ENCODE assay signal across 25 cellular contexts in the genomic region with DNA sequence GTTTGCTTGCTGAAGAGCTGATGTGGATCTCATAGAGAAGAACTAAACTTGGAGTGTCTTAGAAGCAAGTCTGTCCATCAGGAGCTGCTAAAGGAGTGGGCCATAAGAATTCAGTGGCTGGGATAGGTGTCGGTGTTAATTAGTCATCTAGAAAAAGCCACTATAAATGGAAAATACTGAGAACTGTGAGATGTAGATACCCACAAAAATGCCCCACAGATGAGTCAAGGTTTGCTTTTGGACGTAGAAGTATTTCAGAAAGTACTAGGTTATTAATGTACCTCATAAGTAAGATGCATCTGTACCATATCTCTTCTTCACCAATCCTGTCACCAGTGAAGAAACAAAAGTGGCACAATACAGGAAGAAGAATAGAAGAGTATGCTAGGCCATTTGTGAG.
DNase-seq lines count a peak whose midpoint lies in the region; ATAC-seq, FAIRE-seq and TF ChIP-seq lines count a peak whose summit lies in the region.
"Had no signal": no experiment of that assay in that cellular context is flagged by ENCODE, and none has a peak within 500 bp of the region (broad histone marks: within the 10 kb centered on the region; RNA-seq: fewer than 3 reads in every experiment).

No MANE protein-coding gene starts in this region.

- H3K4me2 ChIP-seq in keratinocyte (ENCODE audit: control insufficient read depth, extremely low read depth, insufficient read depth, low read depth, low read length), result no peak overlapping the region
- H3K4me2 ChIP-seq: A549, BLaER1 had no signal

- H3K27me3 ChIP-seq in keratinocyte (ENCODE audit: control insufficient read depth, extremely low read depth, insufficient read depth, low read length), result no peaks in the 10 kb centered on the region
- H3K27me3 ChIP-seq: BLaER1 had no signal

- peak overlapping the region in 1 of 2 donors; percentile 70 for H3K27ac Mint-ChIP-seq in activated naive CD4-positive, alpha-beta T cell treated with anti-CD3 and anti-CD28 coated beads, Interleukin-2, amount 50 U/mL, for 72 hours
- no peak overlapping the region for H3K27ac Mint-ChIP-seq in activated naive CD4-positive, alpha-beta T cell treated with anti-CD3 and anti-CD28 coated beads, Interleukin-2, amount 10 ng/mL, durations not matched to agents 7 days and 5 days
- H3K27ac Mint-ChIP-seq in stimulated activated naive CD8-positive, alpha-beta T cell treated with anti-CD3 and anti-CD28 coated beads, Interleukin-15, amount 100 ng/mL, for 72 hours, result no peak overlapping the region
- H3K27ac Mint-ChIP-seq: CD4-positive, alpha-beta memory T cell had no signal

- H3K4me3 Mint-ChIP-seq in activated naive CD4-positive, alpha-beta T cell treated with anti-CD3 and anti-CD28 coated beads, Interleukin-2, amount 10 ng/mL, durations not matched to agents 7 days and 5 days, result no peak overlapping the region
- H3K4me3 Mint-ChIP-seq in stimulated activated naive CD8-positive, alpha-beta T cell treated with anti-CD3 and anti-CD28 coated beads, Interleukin-15, amount 100 ng/mL, for 72 hours, result no peak overlapping the region
- H3K4me3 Mint-ChIP-seq: CD4-positive, alpha-beta memory T cell had no signal

- DNase-seq in activated naive CD4-positive, alpha-beta T cell treated with anti-CD3 and anti-CD28 coated beads, Interleukin-2, amount 50 U/mL, for 72 hours (ENCODE audit: low spot score in 2 of 2), result no peak
- DNase-seq in activated naive CD4-positive, alpha-beta T cell treated with anti-CD3 and anti-CD28 coated beads, Interleukin-2, amount 10 ng/mL, durations not matched to agents 7 days and 5 days, result no peak
- DNase-seq in RCC 7860 (ENCODE audit: low spot score), result peak; percentile 34
- DNase-seq in keratinocyte (ENCODE audit: low read depth, low spot score), result no peak
- no peak for DNase-seq in stimulated activated naive CD8-positive, alpha-beta T cell treated with anti-CD3 and anti-CD28 coated beads, Interleukin-15, amount 100 ng/mL, for 72 hours
- DNase-seq in GM19240 (ENCODE audit: insufficient read length, low spot score), result no peak
- no peak for DNase-seq in left lobe of liver (ENCODE audit: low spot score)
- DNase-seq: CD4-positive, alpha-beta memory T cell; DMS153; GM23248; NCI-H1417 treated with DMSO at 0.1 percent for 48 hours; NCI-H187 treated with DMSO at 0.1 percent for 48 hours; NCI-H2227 treated with DMSO at 0.1 percent for 48 hours; NCI-H510A treated with DMSO at 0.1 percent for 48 hours; NCI-H82; OCI-M1; RPMI8226; SHP77 treated with DMSO at 0.1 percent for 48 hours had no signal

- dilution Hi-C loops in keratinocyte (cut with MboI; ENCODE audit: extremely low pct_ligation_motif_present, low sequenced_read_pairs), result no loop called here

- ATAC-seq in activated naive CD4-positive, alpha-beta T cell treated with anti-CD3 and anti-CD28 coated beads, Interleukin-2, amount 50 U/mL, for 72 hours, result peak; percentile 45 to 68
- ATAC-seq in stimulated activated naive CD8-positive, alpha-beta T cell treated with anti-CD3 and anti-CD28 coated beads, Interleukin-15, amount 100 ng/mL, for 72 hours, result peak; percentile 61
- ATAC-seq in left lobe of liver (no peak), HG03095 (IDR thresholded peaks at IDR 0.05; ENCODE audit: unreplicated experiment) (no peak)
- ATAC-seq: A549, GM12878, K562 had no signal

- no peaks in the 10 kb centered on the region for H3K9me3 ChIP-seq in keratinocyte (ENCODE audit: control insufficient read depth, low read depth, low read length)
- H3K9me3 ChIP-seq: BLaER1, HAP-1 had no signal

- H3K36me3 ChIP-seq in keratinocyte (ENCODE audit: control insufficient read depth in 2 of 2, extremely low read depth in 1 of 2, insufficient read depth in 2 of 2, low read length in 2 of 2), result no peaks in the 10 kb centered on the region
- H3K36me3 ChIP-seq: BLaER1, HAP-1 had no signal

- TF ChIP-seq CTCF in keratinocyte (optimal IDR thresholded peaks at IDR 0.05 in 1 of 3, IDR thresholded peaks at IDR 0.05 in 1 of 3, conservative IDR thresholded peaks at IDR 0.05 in 1 of 3; ENCODE audit: extremely low read depth in 1 of 3, insufficient read depth in 2 of 3, low read length in 3 of 3), result no peak

- no peak overlapping the region for H3K4me3 ChIP-seq in keratinocyte (ENCODE audit: control insufficient read depth in 2 of 3, extremely low read depth in 1 of 3, insufficient read depth in 2 of 3, low read depth in 1 of 3, low read length in 3 of 3)
- H3K4me3 ChIP-seq: A549, BLaER1, GM12878, GM23248, HAP-1, K562 had no signal

- H2AFZ ChIP-seq in keratinocyte (ENCODE audit: control insufficient read depth, low read length), result no peak overlapping the region
- H2AFZ ChIP-seq: GM23248 had no signal

- peaks cover 2% of the 10 kb centered on the region for H3K27me3 Mint-ChIP-seq in activated naive CD4-positive, alpha-beta T cell treated with anti-CD3 and anti-CD28 coated beads, Interleukin-2, amount 10 ng/mL, durations not matched to agents 7 days and 5 days
- no peaks in the 10 kb centered on the region for H3K27me3 Mint-ChIP-seq in stimulated activated naive CD8-positive, alpha-beta T cell treated with anti-CD3 and anti-CD28 coated beads, Interleukin-15, amount 100 ng/mL, for 72 hours
- H3K27me3 Mint-ChIP-seq: CD4-positive, alpha-beta memory T cell had no signal

- no peaks in the 10 kb centered on the region for H3K36me3 Mint-ChIP-seq in activated naive CD4-positive, alpha-beta T cell treated with anti-CD3 and anti-CD28 coated beads, Interleukin-2, amount 50 U/mL, for 72 hours
- H3K36me3 Mint-ChIP-seq in activated naive CD4-positive, alpha-beta T cell treated with anti-CD3 and anti-CD28 coated beads, Interleukin-2, amount 10 ng/mL, durations not matched to agents 7 days and 5 days, result no peaks in the 10 kb centered on the region
- H3K36me3 Mint-ChIP-seq: CD4-positive, alpha-beta memory T cell had no signal

- peaks cover 0 to 4% of the 10 kb centered on the region in 2 donors for H3K9me3 Mint-ChIP-seq in activated naive CD4-positive, alpha-beta T cell treated with anti-CD3 and anti-CD28 coated beads, Interleukin-2, amount 50 U/mL, for 72 hours
- no peaks in the 10 kb centered on the region for H3K9me3 Mint-ChIP-seq in activated naive CD4-positive, alpha-beta T cell treated with anti-CD3 and anti-CD28 coated beads, Interleukin-2, amount 10 ng/mL, durations not matched to agents 7 days and 5 days
- H3K9me3 Mint-ChIP-seq in stimulated activated naive CD8-positive, alpha-beta T cell treated with anti-CD3 and anti-CD28 coated beads, Interleukin-15, amount 100 ng/mL, for 72 hours, result peaks cover 7 to 11% of the 10 kb centered on the region in 2 donors

- no peaks in the 10 kb centered on the region for H3K9me1 ChIP-seq in keratinocyte (ENCODE audit: control insufficient read depth, extremely low read depth, insufficient read depth, low read length)

- CTCF ChIA-PET in activated naive CD4-positive, alpha-beta T cell treated with anti-CD3 and anti-CD28 coated beads, Interleukin-2, amount 10 ng/mL, durations not matched to agents 7 days and 5 days (lab: Charles Lee), result no interaction called here

- H3K4me1 Mint-ChIP-seq in activated naive CD4-positive, alpha-beta T cell treated with anti-CD3 and anti-CD28 coated beads, Interleukin-2, amount 10 ng/mL, durations not matched to agents 7 days and 5 days, result no peaks in the 10 kb centered on the region
- peaks cover 19% of the 10 kb centered on the region for H3K4me1 Mint-ChIP-seq in stimulated activated naive CD8-positive, alpha-beta T cell treated with anti-CD3 and anti-CD28 coated beads, Interleukin-15, amount 100 ng/mL, for 72 hours
- H3K4me1 Mint-ChIP-seq: CD4-positive, alpha-beta memory T cell had no signal

- FAIRE-seq in RCC 7860 (lab: Jason Lieb, UNC) (no peak), keratinocyte (lab: Jason Lieb, UNC) (peak; percentile 58)
- FAIRE-seq: A549, GM12878, GM19239, K562 had no signal

- H4K20me1 ChIP-seq in keratinocyte (ENCODE audit: control insufficient read depth, extremely low read depth, insufficient read depth, low read length), result no peaks in the 10 kb centered on the region
- H4K20me1 ChIP-seq: BLaER1 had no signal

- H3K9ac ChIP-seq in keratinocyte (ENCODE audit: control insufficient read depth, extremely low read depth, insufficient read depth, low read length), result no peak overlapping the region
- H3K9ac ChIP-seq: BLaER1, GM23248 had no signal

- no peaks in the 10 kb centered on the region for H3K79me2 ChIP-seq in keratinocyte (ENCODE audit: control insufficient read depth, insufficient read depth, low read length)

- no peaks in the 10 kb centered on the region for H3K4me1 ChIP-seq in keratinocyte (ENCODE audit: control insufficient read depth, extremely low read depth, insufficient read depth, low read length)
- H3K4me1 ChIP-seq: BLaER1, HAP-1 had no signal

- no peak overlapping the region for H3K27ac ChIP-seq in keratinocyte (ENCODE audit: control insufficient read depth, insufficient read depth, low read length)
- H3K27ac ChIP-seq: A549, BLaER1, GM23248 had no signal

Comparison
In these comparisons a context has a peak if more than half of its experiments do, and no peak if none do; other contexts are left out.
1. ATAC-seq: peak in activated naive CD4-positive, alpha-beta T cell treated with anti-CD3 and anti-CD28 coated beads, Interleukin-2, amount 50 U/mL, for 72 hours (2 of 2) and stimulated activated naive CD8-positive, alpha-beta T cell treated with anti-CD3 and anti-CD28 coated beads, Interleukin-15, amount 100 ng/mL, for 72 hours (single experiment); none in left lobe of liver (single experiment) and HG03095 (single experiment).